ENCODE assay signal across 1 cellular context in the genomic region with DNA sequence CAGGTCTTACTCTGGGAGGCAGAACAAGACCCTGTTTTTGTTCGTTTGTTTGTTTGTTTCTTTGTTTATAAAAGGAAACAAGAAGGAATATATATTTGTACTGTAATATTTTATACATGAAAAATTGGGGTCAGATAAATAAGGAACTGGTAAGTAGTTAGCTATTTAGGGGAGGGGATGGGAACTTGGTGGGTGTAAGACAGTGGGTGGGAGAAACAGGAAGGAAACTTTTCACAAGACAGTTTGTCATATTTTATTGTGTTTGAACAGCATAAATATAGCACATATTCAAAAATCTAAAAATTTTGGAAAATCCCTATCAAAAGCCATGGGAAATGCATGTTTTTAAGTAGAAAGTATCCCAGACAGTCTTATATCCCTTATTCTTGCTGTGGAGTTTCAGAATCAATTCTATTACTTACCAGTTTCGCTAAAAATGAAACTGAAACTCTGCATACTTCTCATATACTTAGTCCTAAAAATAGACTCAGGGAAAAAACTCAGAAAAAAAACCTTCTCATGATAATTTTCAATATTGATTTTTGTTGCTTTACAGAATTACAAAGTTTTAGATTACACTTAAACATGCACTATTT.
TF ChIP-seq lines count a peak whose summit lies in the region.

No MANE protein-coding gene starts in this region.

TF ChIP-seq in liver, 16 proteins besides CTCF, POLR2A, EP300 and RAD21:
- TF ChIP-seq, protein P1, sequence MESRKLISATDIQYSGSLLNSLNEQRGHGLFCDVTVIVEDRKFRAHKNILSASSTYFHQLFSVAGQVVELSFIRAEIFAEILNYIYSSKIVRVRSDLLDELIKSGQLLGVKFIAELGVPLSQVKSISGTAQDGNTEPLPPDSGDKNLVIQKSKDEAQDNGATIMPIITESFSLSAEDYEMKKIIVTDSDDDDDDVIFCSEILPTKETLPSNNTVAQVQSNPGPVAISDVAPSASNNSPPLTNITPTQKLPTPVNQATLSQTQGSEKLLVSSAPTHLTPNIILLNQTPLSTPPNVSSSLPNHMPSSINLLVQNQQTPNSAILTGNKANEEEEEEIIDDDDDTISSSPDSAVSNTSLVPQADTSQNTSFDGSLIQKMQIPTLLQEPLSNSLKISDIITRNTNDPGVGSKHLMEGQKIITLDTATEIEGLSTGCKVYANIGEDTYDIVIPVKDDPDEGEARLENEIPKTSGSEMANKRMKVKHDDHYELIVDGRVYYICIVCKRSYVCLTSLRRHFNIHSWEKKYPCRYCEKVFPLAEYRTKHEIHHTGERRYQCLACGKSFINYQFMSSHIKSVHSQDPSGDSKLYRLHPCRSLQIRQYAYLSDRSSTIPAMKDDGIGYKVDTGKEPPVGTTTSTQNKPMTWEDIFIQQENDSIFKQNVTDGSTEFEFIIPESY (IDR thresholded peaks at IDR 0.05), result no peak
- TF ChIP-seq, protein P2, sequence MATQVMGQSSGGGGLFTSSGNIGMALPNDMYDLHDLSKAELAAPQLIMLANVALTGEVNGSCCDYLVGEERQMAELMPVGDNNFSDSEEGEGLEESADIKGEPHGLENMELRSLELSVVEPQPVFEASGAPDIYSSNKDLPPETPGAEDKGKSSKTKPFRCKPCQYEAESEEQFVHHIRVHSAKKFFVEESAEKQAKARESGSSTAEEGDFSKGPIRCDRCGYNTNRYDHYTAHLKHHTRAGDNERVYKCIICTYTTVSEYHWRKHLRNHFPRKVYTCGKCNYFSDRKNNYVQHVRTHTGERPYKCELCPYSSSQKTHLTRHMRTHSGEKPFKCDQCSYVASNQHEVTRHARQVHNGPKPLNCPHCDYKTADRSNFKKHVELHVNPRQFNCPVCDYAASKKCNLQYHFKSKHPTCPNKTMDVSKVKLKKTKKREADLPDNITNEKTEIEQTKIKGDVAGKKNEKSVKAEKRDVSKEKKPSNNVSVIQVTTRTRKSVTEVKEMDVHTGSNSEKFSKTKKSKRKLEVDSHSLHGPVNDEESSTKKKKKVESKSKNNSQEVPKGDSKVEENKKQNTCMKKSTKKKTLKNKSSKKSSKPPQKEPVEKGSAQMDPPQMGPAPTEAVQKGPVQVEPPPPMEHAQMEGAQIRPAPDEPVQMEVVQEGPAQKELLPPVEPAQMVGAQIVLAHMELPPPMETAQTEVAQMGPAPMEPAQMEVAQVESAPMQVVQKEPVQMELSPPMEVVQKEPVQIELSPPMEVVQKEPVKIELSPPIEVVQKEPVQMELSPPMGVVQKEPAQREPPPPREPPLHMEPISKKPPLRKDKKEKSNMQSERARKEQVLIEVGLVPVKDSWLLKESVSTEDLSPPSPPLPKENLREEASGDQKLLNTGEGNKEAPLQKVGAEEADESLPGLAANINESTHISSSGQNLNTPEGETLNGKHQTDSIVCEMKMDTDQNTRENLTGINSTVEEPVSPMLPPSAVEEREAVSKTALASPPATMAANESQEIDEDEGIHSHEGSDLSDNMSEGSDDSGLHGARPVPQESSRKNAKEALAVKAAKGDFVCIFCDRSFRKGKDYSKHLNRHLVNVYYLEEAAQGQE (IDR thresholded peaks at IDR 0.05), result peak; percentile 24
